6 cellular contexts compared by ENCODE assay signal in genomic region chr11:78014937-78015520, GRCh38. TPM values are rescaled to one million over a fixed set of nuclear protein-coding genes. Genes with fewer than 3 reads are reported as not detected.
"Had no signal": no experiment of that assay in that cellular context is flagged by ENCODE, and none has a peak within 500 bp of the region (broad histone marks: within the 10 kb centered on the region; RNA-seq: fewer than 3 reads in every experiment).

No MANE protein-coding gene starts in this region.

RNA-seq across cellular contexts. Expression of gene THRSP, which starts 48.6 kb away (rescaled TPM):
- total RNA-seq: LHCN-M2, MCF 10A, NCI-H460, RPMI7951, SJCRH30 had no signal
- polyA plus RNA-seq: SK-N-SH had no signal
